In the genomic region with DNA sequence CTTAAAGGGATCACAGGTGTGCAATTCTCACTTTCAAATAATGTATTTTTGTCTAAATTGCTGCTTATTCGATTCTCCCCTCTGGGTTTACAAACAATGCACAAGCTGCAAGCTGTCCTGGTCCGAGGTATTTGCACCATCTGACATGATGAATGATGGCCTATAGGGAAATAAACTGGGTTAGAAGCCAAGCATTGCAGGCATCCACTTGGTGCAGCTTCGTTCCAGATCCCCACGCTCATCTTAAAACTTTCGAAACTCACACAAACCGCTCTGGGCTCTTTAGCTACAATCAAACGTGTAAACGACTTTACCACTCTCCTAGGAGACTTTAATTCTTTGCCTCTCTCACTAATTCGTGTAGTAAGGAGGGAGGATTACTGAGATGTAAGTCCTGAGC, we compare ENCODE assay signal across 22 cellular contexts. TPM values are rescaled to one million over a fixed set of nuclear protein-coding genes. Genes with fewer than 3 reads are reported as not detected.
A peak's percentile ranks its signal among the peaks of the same experiment; 100 is the strongest.
DNase-seq lines count a peak whose midpoint lies in the region; FAIRE-seq and TF ChIP-seq lines count a peak whose summit lies in the region.
"Had no signal": no experiment of that assay in that cellular context is flagged by ENCODE, and none has a peak within 500 bp of the region (broad histone marks: within the 10 kb centered on the region; RNA-seq: fewer than 3 reads in every experiment).

No MANE protein-coding gene starts in this region.

- no peak overlapping the region for H3K4ac ChIP-seq in trophoblast cell (ENCODE audit: low read depth, low read length)

- 100% methylated on average over 4 of the region's 9 CpGs for WGBS in trophoblast cell (ENCODE audit: extremely low coverage, insufficient coverage, insufficient read length)

- H3K79me1 ChIP-seq in trophoblast cell (ENCODE audit: low read length), result no peaks in the 10 kb centered on the region

- H4K20me1 ChIP-seq in keratinocyte (ENCODE audit: control insufficient read depth, extremely low read depth, insufficient read depth, low read length), result no peaks in the 10 kb centered on the region

- no peak overlapping the region for H2AK5ac ChIP-seq in trophoblast cell (ENCODE audit: low read length)

- H3K4me2 ChIP-seq in keratinocyte (ENCODE audit: control insufficient read depth, extremely low read depth, insufficient read depth, low read depth, low read length) (no peak overlapping the region), trophoblast cell (ENCODE audit: low read length) (no peak overlapping the region)
- H3K4me2 ChIP-seq: BLaER1 treated with 17β-estradiol and CSF1 and Interleukin-3, amounts not matched to agents 10 nM and 100 nM; GM23338; SK-N-SH had no signal

- dilution Hi-C loops in keratinocyte (cut with MboI; ENCODE audit: extremely low pct_ligation_motif_present, low sequenced_read_pairs), result no loop called here

- H3K9ac ChIP-seq in keratinocyte (ENCODE audit: control insufficient read depth, extremely low read depth, insufficient read depth, low read length) (no peak overlapping the region), trophoblast cell (ENCODE audit: low read length) (no peak overlapping the region)
- H3K9ac ChIP-seq: BLaER1 treated with 17β-estradiol and CSF1 and Interleukin-3, amounts not matched to agents 10 nM and 100 nM; SK-N-SH had no signal

- H2AFZ ChIP-seq in keratinocyte (ENCODE audit: control insufficient read depth, low read length), result no peak overlapping the region
- H2AFZ ChIP-seq in trophoblast cell (ENCODE audit: insufficient read depth, low read length, poor library complexity), result no peak overlapping the region
- H2AFZ ChIP-seq: GM23338 had no signal

- no peak overlapping the region for H4K91ac ChIP-seq in trophoblast cell (ENCODE audit: low read depth, low read length)

- no peaks in the 10 kb centered on the region for H3K9me1 ChIP-seq in keratinocyte (ENCODE audit: control insufficient read depth, extremely low read depth, insufficient read depth, low read length)

- H3K36me3 ChIP-seq in keratinocyte (ENCODE audit: control insufficient read depth in 2 of 2, extremely low read depth in 1 of 2, insufficient read depth in 2 of 2, low read length in 2 of 2), result no peaks in the 10 kb centered on the region
- no peaks in the 10 kb centered on the region for H3K36me3 ChIP-seq in trophoblast cell (ENCODE audit: control insufficient read depth in 1 of 2, insufficient read depth in 2 of 2, low read length in 2 of 2)
- H3K36me3 ChIP-seq: BLaER1 treated with 17β-estradiol and CSF1 and Interleukin-3, amounts not matched to agents 10 nM and 100 nM; HAP-1 had no signal

- no peak overlapping the region for H4K12ac ChIP-seq in trophoblast cell (ENCODE audit: low read depth, low read length)

- H3K23ac ChIP-seq in trophoblast cell (ENCODE audit: low read length), result no peak overlapping the region

- TF ChIP-seq CTCF in VCaP (conservative IDR thresholded peaks at IDR 0.05) (no peak), keratinocyte (optimal IDR thresholded peaks at IDR 0.05 in 1 of 3, IDR thresholded peaks at IDR 0.05 in 1 of 3, conservative IDR thresholded peaks at IDR 0.05 in 1 of 3; ENCODE audit: extremely low read depth in 1 of 3, insufficient read depth in 2 of 3, low read length in 3 of 3) (no peak), coronary artery (IDR thresholded peaks at IDR 0.05) (no peak)

- H3K9me3 ChIP-seq in keratinocyte (ENCODE audit: control insufficient read depth, low read depth, low read length), result no peaks in the 10 kb centered on the region
- no peaks in the 10 kb centered on the region for H3K9me3 ChIP-seq in trophoblast cell (ENCODE audit: insufficient read depth, low read depth, low read length)
- H3K9me3 ChIP-seq: HAP-1, SK-N-SH had no signal

- H4K8ac ChIP-seq in trophoblast cell (ENCODE audit: low read depth, low read length), result no peak overlapping the region

- no peak overlapping the region for H2BK12ac ChIP-seq in trophoblast cell (ENCODE audit: low read length)

- H3K4me3 ChIP-seq in keratinocyte (ENCODE audit: control insufficient read depth in 2 of 3, extremely low read depth in 1 of 3, insufficient read depth in 2 of 3, low read depth in 1 of 3, low read length in 3 of 3) (no peak overlapping the region), trophoblast cell (ENCODE audit: low read depth, low read length) (no peak overlapping the region), coronary artery (no peak overlapping the region)
- H3K4me3 ChIP-seq: BLaER1 treated with 17β-estradiol and CSF1 and Interleukin-3, amounts not matched to agents 10 nM and 100 nM; GM23338; HAP-1 had no signal

- H3K27me3 ChIP-seq in keratinocyte (ENCODE audit: control insufficient read depth, extremely low read depth, insufficient read depth, low read length) (no peaks in the 10 kb centered on the region), trophoblast cell (ENCODE audit: insufficient read depth, low read length) (no peaks in the 10 kb centered on the region)

- peaks cover 6% of the 10 kb centered on the region for H3K79me2 ChIP-seq in keratinocyte (ENCODE audit: control insufficient read depth, insufficient read depth, low read length)
- no peaks in the 10 kb centered on the region for H3K79me2 ChIP-seq in trophoblast cell (ENCODE audit: control insufficient read depth, insufficient read depth, low read length, poor library complexity)

- H2BK120ac ChIP-seq in trophoblast cell (ENCODE audit: insufficient read depth, low read length, poor library complexity), result no peak overlapping the region

- H3K14ac ChIP-seq in trophoblast cell (ENCODE audit: low read length), result no peak overlapping the region

- peak; percentile 51 for FAIRE-seq in keratinocyte (lab: Jason Lieb, UNC)
- FAIRE-seq: G401.6, GM12892 had no signal

- no peak overlapping the region for H2BK5ac ChIP-seq in trophoblast cell (ENCODE audit: low read depth, low read length, poor library complexity)

- H3K27ac ChIP-seq in VCaP (0 out of 2 replicates have a peak overlapping the region, but pooled peaks have one; percentile 18), keratinocyte (ENCODE audit: control insufficient read depth, insufficient read depth, low read length) (no peak overlapping the region), trophoblast cell (ENCODE audit: low read depth, low read length) (no peak overlapping the region), coronary artery (no peak overlapping the region)
- H3K27ac ChIP-seq: BLaER1 treated with 17β-estradiol and CSF1 and Interleukin-3, amounts not matched to agents 10 nM and 100 nM had no signal

- H3K4me1 ChIP-seq in keratinocyte (ENCODE audit: control insufficient read depth, extremely low read depth, insufficient read depth, low read length) (peaks cover 28% of the 10 kb centered on the region), trophoblast cell (ENCODE audit: control insufficient read depth in 1 of 2, insufficient read depth in 2 of 2, low read length in 2 of 2) (peaks cover 3 to 5% of the 10 kb centered on the region in 2 experiments)
- H3K4me1 ChIP-seq: HAP-1 had no signal

- no peak overlapping the region for H3K18ac ChIP-seq in trophoblast cell (ENCODE audit: low read length)

- DNase-seq in D341Med (ENCODE audit: low spot score), result peak; percentile 20
- no peak for DNase-seq in keratinocyte (ENCODE audit: low read depth, low spot score)
- peak; percentile 27 to 61 for DNase-seq in trophoblast cell
- DNase-seq in COLO668 (lab: John Stamatoyannopoulos, UW; ENCODE audit: unreplicated experiment), result no peak
- DNase-seq in coronary artery (ENCODE audit: low spot score), result no peak
- DNase-seq in NCI-H2029 treated with DMSO at 0.1 percent for 48 hours (lab: John Stamatoyannopoulos, UW), result no peak
- DNase-seq: Calu3; CD8-positive, alpha-beta T cell; NCI-H1048; NCI-H1417 treated with DMSO at 0.1 percent for 48 hours; NCI-H187; NCI-H2107; NCI-H446 treated with DMSO at 0.1 percent for 48 hours; NCI-H526 treated with DMSO at 0.1 percent for 48 hours; SIG-M5; SK-N-SH had no signal

RNA-seq across cellular contexts. Expression of gene PHKA2, which starts 19.0 kb away (rescaled TPM):
- polyA plus RNA-seq in keratinocyte, result 14.1 to 17.2 TPM (median 15.2 TPM) in 3 replicates
- 3.1 TPM for polyA plus RNA-seq in keratinocyte (2011; ENCODE audit: low read depth)
- 4.5 and 5.3 TPM in 2 replicates for polyA plus RNA-seq in keratinocyte (2011; cell fraction: cytosol; rRNA removed)
- 63.0 and 78.3 TPM in 2 replicates for polyA plus RNA-seq in keratinocyte (2011; cell fraction: nucleus; rRNA removed)
- 8.3 and 10.8 TPM in 2 replicates for polyA plus RNA-seq in keratinocyte (2012; ENCODE audit: low replicate concordance)
- polyA minus RNA-seq in keratinocyte, result 24.4 to 45.6 TPM (median 25.6 TPM) in 3 replicates
- polyA minus RNA-seq in keratinocyte (2011; cell fraction: cytosol; rRNA and poly(A)+ RNA removed), result 10.4 TPM
- polyA minus RNA-seq in keratinocyte (2011; cell fraction: nucleus; rRNA and poly(A)+ RNA removed), result 30.7 and 40.1 TPM in 2 replicates
- 12.9 and 14.4 TPM in 2 replicates for polyA plus RNA-seq in trophoblast cell (2013)

Comparison
In these comparisons a context has a peak if more than half of its experiments do, and no peak if none do; other contexts are left out.
1. DNase-seq: peak in D341Med (single experiment) and trophoblast cell (2 of 2); none in keratinocyte (single experiment), COLO668 (single experiment), coronary artery (single experiment) and NCI-H2029 treated with DMSO at 0.1 percent for 48 hours (single experiment).